Comparison of ENCODE assay signal across 9 cellular contexts in the genomic region with DNA sequence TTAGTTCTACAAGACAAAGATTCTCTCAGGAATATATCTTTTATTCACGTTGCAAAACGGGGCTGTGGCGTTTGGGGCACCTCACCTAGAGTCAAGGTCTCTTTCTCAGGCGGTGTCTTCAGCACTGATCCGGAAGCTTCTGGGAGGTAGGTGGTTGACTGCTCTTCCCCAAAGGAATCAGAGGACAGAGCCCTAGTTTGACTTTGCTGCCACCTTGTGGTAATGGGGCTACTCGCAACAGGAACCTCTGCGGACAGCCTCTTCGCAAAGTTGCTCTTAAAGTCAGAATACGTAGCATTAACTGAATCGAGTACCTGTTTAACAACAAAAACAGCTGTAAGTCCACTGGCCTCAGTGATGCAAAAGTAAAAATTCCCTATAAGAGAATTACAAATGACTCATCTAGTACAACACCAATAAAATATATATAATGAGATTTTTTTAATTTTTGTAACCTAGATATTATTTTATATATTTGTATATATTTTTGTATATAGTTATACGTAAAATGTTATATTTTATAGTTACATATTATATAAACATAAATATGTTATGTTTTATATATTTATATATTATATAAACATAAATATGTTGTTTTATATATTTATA. TPM values are rescaled to one million over a fixed set of nuclear protein-coding genes. Genes with fewer than 3 reads are reported as not detected.
DNase-seq lines count a peak whose midpoint lies in the region; ATAC-seq and TF ChIP-seq lines count a peak whose summit lies in the region.
"Had no signal": no experiment of that assay in that cellular context is flagged by ENCODE, and none has a peak within 500 bp of the region (broad histone marks: within the 10 kb centered on the region; RNA-seq: fewer than 3 reads in every experiment).

No MANE protein-coding gene starts in this region.

- peaks cover 22% of the 10 kb centered on the region for H3K27me3 Mint-ChIP-seq in activated naive CD8-positive, alpha-beta T cell treated with anti-CD3 and anti-CD28 coated beads, Interleukin-2, amount 10 ng/mL, durations not matched to agents 7 days and 5 days

- H3K9me3 Mint-ChIP-seq in activated naive CD8-positive, alpha-beta T cell treated with anti-CD3 and anti-CD28 coated beads, Interleukin-2, amount 10 ng/mL, durations not matched to agents 7 days and 5 days, result no peaks in the 10 kb centered on the region

- H2AFZ ChIP-seq in SU-DHL-6 (ENCODE audit: low read depth, low read length, severe bottlenecking), result no peak overlapping the region

- H3F3A ChIP-seq in SU-DHL-6 (ENCODE audit: insufficient read depth), result no peaks in the 10 kb centered on the region

- no peak overlapping the region for H3K27ac ChIP-seq in SU-DHL-6 (ENCODE audit: low read depth, low read length)
- H3K27ac ChIP-seq in heart left ventricle, result no peak overlapping the region
- no peak overlapping the region for H3K27ac ChIP-seq in aorta (ENCODE audit: low read depth in 1 of 2, low read length in 2 of 2)

- H3K27me3 ChIP-seq in GM06990 (replicated peaks; ENCODE audit: control insufficient read depth, insufficient read depth, low read length) (no peaks in the 10 kb centered on the region), SU-DHL-6 (ENCODE audit: low read length) (0 out of 2 replicates have a peak, but pooled peaks cover 3% of the 10 kb centered on the region), heart left ventricle (peaks cover 0 to 19% (median 3%) of the 10 kb centered on the region in 9 donors), aorta (ENCODE audit: control insufficient read depth in 1 of 2, insufficient read depth in 2 of 2, low read length in 1 of 2) (no peaks in the 10 kb centered on the region)

- H3K36me3 Mint-ChIP-seq in activated naive CD8-positive, alpha-beta T cell treated with anti-CD3 and anti-CD28 coated beads, Interleukin-2, amount 10 ng/mL, durations not matched to agents 7 days and 5 days, result peaks cover 8% of the 10 kb centered on the region

- no peaks in the 10 kb centered on the region for H4K20me1 ChIP-seq in SU-DHL-6 (ENCODE audit: low read depth, low read length)

- H3K9ac ChIP-seq in SU-DHL-6 (ENCODE audit: low read length), result no peak overlapping the region

- H3K4me1 Mint-ChIP-seq in activated naive CD8-positive, alpha-beta T cell treated with anti-CD3 and anti-CD28 coated beads, Interleukin-2, amount 10 ng/mL, durations not matched to agents 7 days and 5 days, result peaks cover 35% of the 10 kb centered on the region

- no peaks in the 10 kb centered on the region for H3K79me2 ChIP-seq in SU-DHL-6 (ENCODE audit: insufficient read depth, low read length)

- H3K4me3 Mint-ChIP-seq in activated naive CD8-positive, alpha-beta T cell treated with anti-CD3 and anti-CD28 coated beads, Interleukin-2, amount 10 ng/mL, durations not matched to agents 7 days and 5 days, result peak overlapping the region; percentile 63

- peak; percentile 30 for DNase-seq in GM06990 (ENCODE audit: extremely low read depth, insufficient read length)
- peak; percentile 49 for DNase-seq in NCI-H146 treated with DMSO at 0.1 percent for 48 hours (lab: John Stamatoyannopoulos, UW; ENCODE audit: unreplicated experiment)
- peak; percentile 76 for DNase-seq in activated naive CD8-positive, alpha-beta T cell treated with anti-CD3 and anti-CD28 coated beads, Interleukin-2, amount 10 ng/mL, durations not matched to agents 7 days and 5 days
- DNase-seq in heart left ventricle, result peak; percentile 64 to 77 (median 69)
- peak; percentile 57 for DNase-seq in pulmonary artery endothelial cell (ENCODE audit: low read depth, low spot score)
- DNase-seq in aorta, result peak; percentile 81 to 82

- TF ChIP-seq CTCF in GM06990 (IDR thresholded peaks at IDR 0.05; ENCODE audit: insufficient read depth, low read length, poor library complexity, severe bottlenecking) (peak; percentile 90), SU-DHL-6 (IDR thresholded peaks at IDR 0.05; ENCODE audit: insufficient read depth, low read length, poor library complexity, severe bottlenecking) (peak; percentile 78), heart left ventricle (IDR thresholded peaks at IDR 0.05) (peak; percentile 84 to 97 (median 92))

- H3K4me2 ChIP-seq in SU-DHL-6 (ENCODE audit: low read depth, low read length, poor library complexity, severe bottlenecking), result no peak overlapping the region

- POLR2A ChIA-PET in activated naive CD8-positive, alpha-beta T cell treated with anti-CD3 and anti-CD28 coated beads, Interleukin-2, amount 10 ng/mL, durations not matched to agents 7 days and 5 days (lab: Charles Lee), result interaction anchor here (0.8 to 1.2 kb wide), 3 partner anchors 13 to 240 kb away, joined by 3 to 5 read pairs (median 4); partner anchors contain the start of gene GPX8

- H3K9me3 ChIP-seq in SU-DHL-6 (ENCODE audit: insufficient read depth, low read length) (no peaks in the 10 kb centered on the region), heart left ventricle (no peaks in the 10 kb centered on the region), aorta (ENCODE audit: control insufficient read depth, low read length) (no peaks in the 10 kb centered on the region)

- intact Hi-C loops in heart left ventricle (cut with DNase I), result loop anchor here (1.0 to 10.0 kb wide), 10 partner anchors 199 to 632 kb away; partner anchors contain the start of gene SNX18 (in 2 of the 10)
- intact Hi-C loops in aorta (cut with DNase I), result loop anchor here (1.0 to 10.0 kb wide), 3 partner anchors 202 to 240 kb away; no protein-coding TSS in a partner anchor

- H3K4me1 ChIP-seq in heart left ventricle (peaks cover 0 to 5% (median 0%) of the 10 kb centered on the region in 12 donors), aorta (ENCODE audit: control insufficient read depth in 1 of 2, insufficient read depth in 2 of 2, low read length in 2 of 2) (no peaks in the 10 kb centered on the region)

- H3K36me3 ChIP-seq in GM06990 (ENCODE audit: control insufficient read depth, insufficient read depth, low read length) (no peaks in the 10 kb centered on the region), SU-DHL-6 (ENCODE audit: low read length) (no peaks in the 10 kb centered on the region), heart left ventricle (no peaks in the 10 kb centered on the region), aorta (ENCODE audit: control insufficient read depth in 1 of 2, insufficient read depth in 2 of 2, low read length in 1 of 2) (no peaks in the 10 kb centered on the region)

- WGBS in heart left ventricle, 4 donors, result 8 to 9% (median 9%) methylated on average over 11 of the region's 11 CpGs
- WGBS in aorta, 2 donors, result 6 to 7% methylated on average over 11 of the region's 11 CpGs

- peak overlapping the region; percentile 46 for H3K27ac Mint-ChIP-seq in activated naive CD8-positive, alpha-beta T cell treated with anti-CD3 and anti-CD28 coated beads, Interleukin-2, amount 10 ng/mL, durations not matched to agents 7 days and 5 days

- peak; percentile 91 for ATAC-seq in HG02678 (IDR thresholded peaks at IDR 0.05; ENCODE audit: unreplicated experiment)
- ATAC-seq in activated naive CD8-positive, alpha-beta T cell treated with anti-CD3 and anti-CD28 coated beads, Interleukin-2, amount 10 ng/mL, durations not matched to agents 7 days and 5 days (ENCODE audit: low read depth), result peak; percentile 80
- ATAC-seq in heart left ventricle, result peak; percentile 37 to 89 (median 74)
- peak; percentile 83 for ATAC-seq in aorta (ENCODE audit: low FRiP score)

- TF ChIP-seq POLR2A in heart left ventricle (IDR thresholded peaks at IDR 0.05), result no peak

- H3K4me3 ChIP-seq in GM06990 (replicated peaks; ENCODE audit: low read depth, low read length) (no peak overlapping the region), SU-DHL-6 (ENCODE audit: insufficient read depth, low read length, poor library complexity, severe bottlenecking) (no peak overlapping the region), heart left ventricle (no peak overlapping the region), aorta (ENCODE audit: low read length in 2 of 2) (no peak overlapping the region)

- H3K9me2 ChIP-seq in SU-DHL-6 (replicated peaks; ENCODE audit: insufficient read depth, low read length), result no peaks in the 10 kb centered on the region

RNA-seq across cellular contexts. Expression of gene GPX8, which starts 13.3 kb away (rescaled TPM):
- not detected for total RNA-seq in activated naive CD8-positive, alpha-beta T cell treated with anti-CD3 and anti-CD28 coated beads, Interleukin-2, amount 10 ng/mL, durations not matched to agents 7 days and 5 days
- total RNA-seq in heart left ventricle, result 10 to 100 TPM in 2 of 9 donors, 1 to 10 TPM in 7; 3.9 to 16.1 (median 5.1) TPM
- 10 to 100 TPM in 1 of 2 donors, 1 to 10 TPM in 1; 4.0 to 12.2 TPM for polyA plus RNA-seq in heart left ventricle
- total RNA-seq in pulmonary artery endothelial cell, result 46.2 and 66.8 TPM in 2 replicates
- 10 to 100 TPM; 29.8 to 49.8 TPM for total RNA-seq in aorta
- 10 to 100 TPM; 26.2 to 34.3 TPM for polyA plus RNA-seq in aorta

RNA-seq across cellular contexts. Expression of gene CDC20B, which starts 26.3 kb away (rescaled TPM):
- under 1 TPM; 0.28 to 0.48 TPM for total RNA-seq in activated naive CD8-positive, alpha-beta T cell treated with anti-CD3 and anti-CD28 coated beads, Interleukin-2, amount 10 ng/mL, durations not matched to agents 7 days and 5 days
- total RNA-seq in heart left ventricle, result not detected
- not detected for polyA plus RNA-seq in heart left ventricle
- 0.07 and 0.14 TPM in 2 replicates for total RNA-seq in pulmonary artery endothelial cell
- total RNA-seq in aorta, result not detected
- polyA plus RNA-seq in aorta, result not detected
- total RNA-seq: mononuclear cell had no signal

RNA-seq across cellular contexts. Expression of gene GZMA, which starts 44.2 kb away (rescaled TPM):
- 100 to 1,000 TPM; 242 to 250 TPM for total RNA-seq in activated naive CD8-positive, alpha-beta T cell treated with anti-CD3 and anti-CD28 coated beads, Interleukin-2, amount 10 ng/mL, durations not matched to agents 7 days and 5 days
- total RNA-seq in heart left ventricle (10 to 100 TPM in 1 of 9 donors, 1 to 10 TPM in 2, under 1 TPM in 4, not detected in 2; 0.23 to 17.9 (median 0.61) TPM), pulmonary artery endothelial cell (0.53 TPM in 1 of 2 replicates, not detected in the other), aorta (1 to 10 TPM; 1.1 to 5.4 TPM)
- polyA plus RNA-seq in heart left ventricle (1 to 10 TPM in 1 of 2 donors, under 1 TPM in 1; 0.42 to 1.3 TPM), aorta (10 to 100 TPM in 1 of 2 donors, under 1 TPM in 1; 0.59 to 13.4 TPM)

Comparison
In these comparisons a context has a peak if more than half of its experiments do, and no peak if none do; other contexts are left out.
1. DNase-seq: peak in every context shown above with its lines; median percentile 82 in aorta; 76 in activated naive CD8-positive, alpha-beta T cell treated with anti-CD3 and anti-CD28 coated beads, Interleukin-2, amount 10 ng/mL, durations not matched to agents 7 days and 5 days; 69 in heart left ventricle; 57 in pulmonary artery endothelial cell; 49 in NCI-H146 treated with DMSO at 0.1 percent for 48 hours; 30 in GM06990.
2. RNA of gene GPX8, which starts 13.3 kb away (total RNA-seq): 29.8 to 49.8 TPM in aorta, 46.2 to 66.8 TPM in pulmonary artery endothelial cell and 3.9 to 16.1 TPM in heart left ventricle; not detected in activated naive CD8-positive, alpha-beta T cell treated with anti-CD3 and anti-CD28 coated beads, Interleukin-2, amount 10 ng/mL, durations not matched to agents 7 days and 5 days; every median in the first group is over 4 times any median in the second.
3. RNA of gene GZMA, which starts 44.2 kb away (total RNA-seq): 242 to 250 TPM in activated naive CD8-positive, alpha-beta T cell treated with anti-CD3 and anti-CD28 coated beads, Interleukin-2, amount 10 ng/mL, durations not matched to agents 7 days and 5 days; 1.1 to 5.4 TPM in aorta, 0.53 TPM in pulmonary artery endothelial cell and 0.23 to 17.9 TPM in heart left ventricle; every median in the first group is over 10 times any median in the second.
4. Peak in every context shown above with its lines, with median percentiles within 50 percentile points of each other: CTCF ChIP-seq and ATAC-seq.